21 cellular contexts compared by ENCODE assay signal in the genomic region with DNA sequence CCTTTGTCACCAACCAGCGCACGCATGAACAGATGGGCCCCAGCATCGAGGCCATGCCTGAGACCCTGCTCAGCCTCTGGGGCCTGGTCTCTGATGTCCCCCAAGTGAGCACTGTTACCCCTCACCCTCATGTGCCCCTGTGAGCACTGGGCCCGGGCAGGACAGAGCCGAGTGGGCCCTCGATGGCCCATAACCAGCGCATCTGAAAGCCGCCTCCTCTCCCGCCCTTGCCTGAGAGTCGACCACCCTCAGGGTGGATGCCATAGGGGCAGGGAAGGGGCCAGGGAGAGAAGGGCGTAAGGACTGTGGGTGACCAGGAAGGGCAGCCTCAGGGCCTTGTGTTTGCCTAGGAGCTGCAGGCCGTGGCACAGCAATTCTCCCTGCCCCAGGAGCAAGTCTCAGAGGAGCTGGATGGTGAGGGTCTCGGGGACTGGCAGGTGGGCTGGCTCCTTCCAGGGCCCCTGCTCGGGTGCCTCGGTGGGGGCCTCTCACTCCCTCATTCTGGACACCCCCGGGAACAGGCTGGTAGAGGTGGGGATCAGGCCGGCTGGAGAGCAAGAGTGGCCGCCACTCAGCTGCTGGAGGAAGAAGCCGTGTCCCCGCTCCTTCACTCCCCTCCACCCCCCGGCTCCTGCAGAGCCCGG. TPM values are rescaled to one million over a fixed set of nuclear protein-coding genes. Genes with fewer than 3 reads are reported as not detected.
A peak's percentile ranks its signal among the peaks of the same experiment; 100 is the strongest.
DNase-seq lines count a peak whose midpoint lies in the region; ATAC-seq, FAIRE-seq and TF ChIP-seq lines count a peak whose summit lies in the region.
"Had no signal": no experiment of that assay in that cellular context is flagged by ENCODE, and none has a peak within 500 bp of the region (broad histone marks: within the 10 kb centered on the region; RNA-seq: fewer than 3 reads in every experiment).

No MANE protein-coding gene starts in this region.

- H3K4me3 Mint-ChIP-seq in astrocyte (ENCODE audit: unreplicated experiment), result no peak overlapping the region
- H3K4me3 Mint-ChIP-seq: activated naive CD8-positive, alpha-beta T cell treated with anti-CD3 and anti-CD28 coated beads, Interleukin-2, amount 50 U/mL, for 24 hours; stimulated activated naive B cell treated with anti-CD40 and anti-IgM and Interleukin-4, amounts not matched to agents 10 μg/mL and 1 μg/mL and 100 μg/mL, for 72 hours had no signal

- no peak overlapping the region for H2AFZ ChIP-seq in astrocyte (ENCODE audit: low read depth, low read length)

- TF ChIP-seq CTCF in LNCaP clone FGC (IDR thresholded peaks at IDR 0.05; ENCODE audit: control insufficient read depth, extremely low read depth, insufficient read depth), result no peak
- TF ChIP-seq CTCF in astrocyte (IDR thresholded peaks at IDR 0.05; ENCODE audit: insufficient read depth, low read depth, low read length), result no peak
- TF ChIP-seq CTCF in stomach (IDR thresholded peaks at IDR 0.05), result no peak

- TF ChIP-seq POLR2A in stomach (IDR thresholded peaks at IDR 0.05), result no peak

- H3K4me2 ChIP-seq in astrocyte (ENCODE audit: low read length), result no peak overlapping the region

- peak overlapping the region; percentile 84 for H3K4me3 ChIP-seq in LNCaP clone FGC (ENCODE audit: low read depth, low read length)
- no peak overlapping the region for H3K4me3 ChIP-seq in astrocyte (ENCODE audit: insufficient read depth, low read depth, low read length)
- H3K4me3 ChIP-seq in stomach, result peak overlapping the region in 3 of 4 donors; percentile 27 to 48 (median 44)
- H3K4me3 ChIP-seq: heart right ventricle, left ventricle myocardium inferior, tibial artery had no signal

- intact Hi-C loops in stomach (cut with DNase I; ENCODE audit: low total_unique reads), result no loop called here

- no peak for DNase-seq in LNCaP clone FGC (ENCODE audit: low read depth)
- DNase-seq in astrocyte (ENCODE audit: low read depth), result no peak
- peak; percentile 82 for DNase-seq in mesenteric fat pad (ENCODE audit: low spot score)
- DNase-seq in stomach, result no peak
- DNase-seq in NCI-H128 (lab: John Stamatoyannopoulos, UW; ENCODE audit: unreplicated experiment), result no peak
- no peak for DNase-seq in NCI-H345 (lab: John Stamatoyannopoulos, UW)
- DNase-seq: activated CD4-positive, alpha-beta T cell treated with anti-CD3 and anti-CD28 coated beads for 4 hours; activated naive CD8-positive, alpha-beta T cell treated with anti-CD3 and anti-CD28 coated beads, Interleukin-2, amount 50 U/mL, for 24 hours; brain microvascular endothelial cell; cortex of kidney; HCEC 1CT; heart right ventricle; left ventricle myocardium inferior; NCI-H1105; NCI-H2081 treated with DMSO at 0.1 percent for 48 hours; NCI-H524; SHP77 treated with DMSO at 0.1 percent for 48 hours; stimulated activated CD4-positive, alpha-beta T cell treated with anti-CD3 and anti-CD28 coated beads, Interleukin-2, amount 100 ng/mL, for 24 hours; stimulated activated naive B cell treated with anti-CD40 and anti-IgM and Interleukin-4, amounts not matched to agents 10 μg/mL and 1 μg/mL and 100 μg/mL, for 72 hours had no signal

- H3K4me1 Mint-ChIP-seq in astrocyte (ENCODE audit: low read depth, unreplicated experiment), result peaks cover 6% of the 10 kb centered on the region
- H3K4me1 Mint-ChIP-seq: activated naive CD8-positive, alpha-beta T cell treated with anti-CD3 and anti-CD28 coated beads, Interleukin-2, amount 50 U/mL, for 24 hours; stimulated activated naive B cell treated with anti-CD40 and anti-IgM and Interleukin-4, amounts not matched to agents 10 μg/mL and 1 μg/mL and 100 μg/mL, for 72 hours had no signal

- no peak for ATAC-seq in GM21723 (IDR thresholded peaks at IDR 0.05; ENCODE audit: unreplicated experiment)
- ATAC-seq: activated naive CD8-positive, alpha-beta T cell treated with anti-CD3 and anti-CD28 coated beads, Interleukin-2, amount 50 U/mL, for 24 hours; stimulated activated naive B cell treated with anti-CD40 and anti-IgM and Interleukin-4, amounts not matched to agents 10 μg/mL and 1 μg/mL and 100 μg/mL, for 72 hours had no signal

- H3K27ac Mint-ChIP-seq in astrocyte (ENCODE audit: unreplicated experiment), result peak overlapping the region; percentile 18
- H3K27ac Mint-ChIP-seq: activated naive CD8-positive, alpha-beta T cell treated with anti-CD3 and anti-CD28 coated beads, Interleukin-2, amount 50 U/mL, for 24 hours; stimulated activated naive B cell treated with anti-CD40 and anti-IgM and Interleukin-4, amounts not matched to agents 10 μg/mL and 1 μg/mL and 100 μg/mL, for 72 hours had no signal

- 72 to 82% (median 78%) methylated on average over 12 to 22 of the region's 22 CpGs for WGBS in stomach, 5 donors

- peaks cover 3% of the 10 kb centered on the region for H3K9me3 Mint-ChIP-seq in astrocyte (ENCODE audit: unreplicated experiment)
- H3K9me3 Mint-ChIP-seq: activated naive CD8-positive, alpha-beta T cell treated with anti-CD3 and anti-CD28 coated beads, Interleukin-2, amount 50 U/mL, for 24 hours; stimulated activated naive B cell treated with anti-CD40 and anti-IgM and Interleukin-4, amounts not matched to agents 10 μg/mL and 1 μg/mL and 100 μg/mL, for 72 hours had no signal

- H3K9ac ChIP-seq in astrocyte (ENCODE audit: low read length), result no peak overlapping the region

- H3K79me2 ChIP-seq in astrocyte (ENCODE audit: insufficient read depth, low read length), result no peaks in the 10 kb centered on the region

- TF ChIP-seq EP300 in stomach (IDR thresholded peaks at IDR 0.05), result no peak

- H3K4me1 ChIP-seq in astrocyte (ENCODE audit: insufficient read depth, low read length), result peaks cover 13% of the 10 kb centered on the region
- H3K4me1 ChIP-seq in stomach, result peaks cover 20 to 40% (median 33%) of the 10 kb centered on the region in 4 donors
- H3K4me1 ChIP-seq: heart right ventricle, left ventricle myocardium inferior had no signal

- H4K20me1 ChIP-seq in astrocyte (ENCODE audit: insufficient read depth, low read length), result no peaks in the 10 kb centered on the region

- no peak for FAIRE-seq in astrocyte (lab: Jason Lieb, UNC)

- no peak overlapping the region for H3K27ac ChIP-seq in astrocyte (ENCODE audit: low read depth, low read length)
- H3K27ac ChIP-seq in stomach, result peak overlapping the region; percentile 78 to 91 (median 85)
- H3K27ac ChIP-seq: brain microvascular endothelial cell, heart right ventricle, left ventricle myocardium inferior, tibial artery had no signal

- no peaks in the 10 kb centered on the region for H3K36me3 Mint-ChIP-seq in astrocyte (ENCODE audit: low read depth, unreplicated experiment)
- H3K36me3 Mint-ChIP-seq: stimulated activated naive B cell treated with anti-CD40 and anti-IgM and Interleukin-4, amounts not matched to agents 10 μg/mL and 1 μg/mL and 100 μg/mL, for 72 hours had no signal

- H3K9me3 ChIP-seq in astrocyte (ENCODE audit: insufficient read depth, low read depth, low read length), result no peaks in the 10 kb centered on the region
- H3K9me3 ChIP-seq in stomach, result no peaks in the 10 kb centered on the region
- H3K9me3 ChIP-seq: heart right ventricle, left ventricle myocardium inferior, tibial artery had no signal

- peaks cover 2% of the 10 kb centered on the region for H3K27me3 Mint-ChIP-seq in astrocyte (ENCODE audit: low read depth, unreplicated experiment)
- H3K27me3 Mint-ChIP-seq: activated naive CD8-positive, alpha-beta T cell treated with anti-CD3 and anti-CD28 coated beads, Interleukin-2, amount 50 U/mL, for 24 hours had no signal

- H3K36me3 ChIP-seq in astrocyte (ENCODE audit: insufficient read depth, low read length) (no peaks in the 10 kb centered on the region), stomach (peaks cover 6 to 22% (median 11%) of the 10 kb centered on the region in 4 donors)
- H3K36me3 ChIP-seq: brain microvascular endothelial cell, heart right ventricle, left ventricle myocardium inferior, tibial artery had no signal

- H3K27me3 ChIP-seq in astrocyte (ENCODE audit: insufficient read depth, low read length) (no peaks in the 10 kb centered on the region), stomach (no peaks in the 10 kb centered on the region)
- H3K27me3 ChIP-seq: brain microvascular endothelial cell, heart right ventricle, tibial artery had no signal

RNA-seq across cellular contexts. Expression of a gene that starts 2.1 kb away (rescaled TPM):
- total RNA-seq in astrocyte, result 0.93 and 1.2 TPM in 2 replicates
- 0.39 TPM for total RNA-seq in mesenteric fat pad
- total RNA-seq in stomach, result 100 to 1,000 TPM in 1 of 5 donors, 10 to 100 TPM in 4; 18.4 to 370 (median 62.2) TPM
- 10 to 100 TPM in 2 of 3 donors, 1 to 10 TPM in 1; 6.0 to 22.3 (median 14.5) TPM for polyA plus RNA-seq in stomach

RNA-seq across cellular contexts. Expression of a gene that starts 20.8 kb away (rescaled TPM):
- total RNA-seq in astrocyte, result 0.68 and 1.5 TPM in 2 replicates
- 3.8 TPM for total RNA-seq in mesenteric fat pad
- 1 to 10 TPM in 3 of 5 donors, not detected in 2; 1.3 to 2.4 (median 1.6) TPM for total RNA-seq in stomach
- 1 to 10 TPM; 3.1 to 4.4 (median 3.9) TPM for polyA plus RNA-seq in stomach
